In genomic region chr13:34159946-34160345, GRCh38 we compare ENCODE assay signal across 22 cellular contexts.
DNase-seq lines count a peak whose midpoint lies in the region; ATAC-seq, FAIRE-seq and TF ChIP-seq lines count a peak whose summit lies in the region.
"Had no signal": no experiment of that assay in that cellular context is flagged by ENCODE, and none has a peak within 500 bp of the region (broad histone marks: within the 10 kb centered on the region; RNA-seq: fewer than 3 reads in every experiment).

No MANE protein-coding gene starts in this region.

- no peak overlapping the region for H4K91ac ChIP-seq in mesenchymal stem cell (ENCODE audit: low read length)

- no peak for TF ChIP-seq POLR2A in HepG2 (IDR thresholded peaks at IDR 0.05; ENCODE audit: insufficient read depth in 1 of 2, low read depth in 2 of 2, low read length in 2 of 2)

- H3K27me3 ChIP-seq in mesenchymal stem cell (ENCODE audit: control insufficient read depth in 1 of 2, insufficient read depth in 1 of 2, low read length in 2 of 2): no peaks in the 10 kb centered on the region
- no peaks in the 10 kb centered on the region for H3K27me3 ChIP-seq in thoracic aorta (replicated peaks; ENCODE audit: insufficient read depth)
- H3K27me3 ChIP-seq in HepG2 (ENCODE audit: control insufficient read depth in 1 of 2, insufficient read depth in 2 of 2, low read length in 2 of 2): no peaks in the 10 kb centered on the region

- peaks cover 5% of the 10 kb centered on the region for H3K9me3 Mint-ChIP-seq in Calu3 (ENCODE audit: low read depth, unreplicated experiment)
- no peaks in the 10 kb centered on the region for H3K9me3 Mint-ChIP-seq in stimulated activated memory B cell treated with anti-CD40 and anti-IgM and Interleukin-4, amounts not matched to agents 10 μg/mL and 1 μg/mL and 100 μg/mL, for 72 hours

- no peak for TF ChIP-seq EP300 in HepG2 (IDR thresholded peaks at IDR 0.05; ENCODE audit: low read depth in 2 of 2, low read length in 2 of 2)
- TF ChIP-seq EP300 in HepG2 (CRISPR knock-in tag; IDR thresholded peaks at IDR 0.05; ENCODE audit: borderline replicate concordance): no peak

- BruUV-seq in Calu3 (replicated peaks; lab: Mats Ljungman, UMichigan) (no TSS peak), HepG2 (replicated peaks; lab: Mats Ljungman, UMichigan) (no TSS peak)

- no peak for FAIRE-seq in HepG2 (lab: Jason Lieb, UNC)
- FAIRE-seq: D721Med, GM12878, GM19239, H1 had no signal

- no peaks in the 10 kb centered on the region for H3K36me3 ChIP-seq in mesenchymal stem cell (ENCODE audit: control insufficient read depth in 1 of 2, insufficient read depth in 2 of 2, low read depth in 1 of 2, low read length in 2 of 2)
- H3K36me3 ChIP-seq in thoracic aorta: no peaks in the 10 kb centered on the region
- H3K36me3 ChIP-seq in HepG2 (replicated peaks in 1 of 2; ENCODE audit: control insufficient read depth in 1 of 2, insufficient read depth in 2 of 2, low read length in 2 of 2): no peaks in the 10 kb centered on the region

- no peak overlapping the region for H2BK15ac ChIP-seq in mesenchymal stem cell (ENCODE audit: low read depth, poor library complexity, severe bottlenecking)

- TF ChIP-seq CTCF in Calu3 (IDR thresholded peaks at IDR 0.05; ENCODE audit: unreplicated experiment) (no peak), thoracic aorta (IDR thresholded peaks at IDR 0.05) (no peak), HepG2 (CRISPR knock-in tag; IDR thresholded peaks at IDR 0.05) (no peak)

- 97% methylated on average over 3 of the region's 3 CpGs for WGBS in mesenchymal stem cell
- WGBS in HepG2 (ENCODE audit: low lambda C conversion rate): 73% methylated on average over 3 of the region's 3 CpGs

- H3K4me3 Mint-ChIP-seq in Calu3 (ENCODE audit: low read depth, unreplicated experiment): no peak overlapping the region
- no peak overlapping the region for H3K4me3 Mint-ChIP-seq in stimulated activated memory B cell treated with anti-CD40 and anti-IgM and Interleukin-4, amounts not matched to agents 10 μg/mL and 1 μg/mL and 100 μg/mL, for 72 hours
- H3K4me3 Mint-ChIP-seq: CD4-positive, alpha-beta memory T cell had no signal

- peak overlapping the region in 1 of 2 experiments; percentile 2 for H3K18ac ChIP-seq in mesenchymal stem cell (ENCODE audit: low read depth in 1 of 2, low read length in 2 of 2)

- TF ChIP-seq RAD21 in HepG2 (CRISPR knock-in tag; IDR thresholded peaks at IDR 0.05): no peak

- H3K79me1 ChIP-seq in mesenchymal stem cell (replicated peaks; ENCODE audit: low read length, poor library complexity, severe bottlenecking): no peaks in the 10 kb centered on the region

- H3K4me1 ChIP-seq in mesenchymal stem cell (ENCODE audit: control insufficient read depth, insufficient read depth, low read depth, low read length): peaks cover 6% of the 10 kb centered on the region
- H3K4me1 ChIP-seq in thoracic aorta (ENCODE audit: control insufficient read depth in 1 of 2, low read depth in 2 of 2): peaks cover 15 to 55% of the 10 kb centered on the region in 2 donors
- H3K4me1 ChIP-seq in HepG2 (ENCODE audit: insufficient read depth, low read length): peaks cover 29% of the 10 kb centered on the region

- CTCF ChIA-PET in Calu3 (lab: Charles Lee): no interaction called here
- CTCF ChIA-PET in HepG2 (lab: Yijun Ruan, JAX; ENCODE audit: low intra/inter-chr PET ratio, low total read pairs): no interaction called here

- H4K20me1 ChIP-seq in HepG2 (ENCODE audit: insufficient read depth, low read length): no peaks in the 10 kb centered on the region

- in situ Hi-C loops in HepG2 (cut with HindIII; ENCODE audit: extremely low pct_ligation_motif_present, low pct_unique_long_range_greater_than_20kb): no loop called here

- no peak overlapping the region for H3K23ac ChIP-seq in mesenchymal stem cell (ENCODE audit: low read length in 2 of 2)

- H2BK120ac ChIP-seq in mesenchymal stem cell (ENCODE audit: low read depth, low read length): no peak overlapping the region

- H3K79me2 ChIP-seq in HepG2 (ENCODE audit: insufficient read depth, low read length): no peaks in the 10 kb centered on the region

- peaks cover 37% of the 10 kb centered on the region for H3K36me3 Mint-ChIP-seq in Calu3 (ENCODE audit: insufficient read depth, unreplicated experiment)
- H3K36me3 Mint-ChIP-seq in stimulated activated memory B cell treated with anti-CD40 and anti-IgM and Interleukin-4, amounts not matched to agents 10 μg/mL and 1 μg/mL and 100 μg/mL, for 72 hours: no peaks in the 10 kb centered on the region
- H3K36me3 Mint-ChIP-seq: CD4-positive, alpha-beta memory T cell had no signal

- H3K27ac Mint-ChIP-seq in Calu3 (ENCODE audit: unreplicated experiment): peak overlapping the region; percentile 98
- no peak overlapping the region for H3K27ac Mint-ChIP-seq in stimulated activated memory B cell treated with anti-CD40 and anti-IgM and Interleukin-4, amounts not matched to agents 10 μg/mL and 1 μg/mL and 100 μg/mL, for 72 hours
- H3K27ac Mint-ChIP-seq: CD4-positive, alpha-beta memory T cell had no signal

- no peak overlapping the region for H2AFZ ChIP-seq in mesenchymal stem cell (ENCODE audit: low read depth, low read length)
- H2AFZ ChIP-seq in HepG2 (ENCODE audit: low read length): no peak overlapping the region
- H2AFZ ChIP-seq: GM23248 had no signal

- no peak overlapping the region for H2BK5ac ChIP-seq in mesenchymal stem cell (ENCODE audit: low read depth, low read length, poor library complexity, severe bottlenecking)

- H3K27me3 Mint-ChIP-seq in Calu3 (ENCODE audit: unreplicated experiment): no peaks in the 10 kb centered on the region
- H3K27me3 Mint-ChIP-seq in stimulated activated memory B cell treated with anti-CD40 and anti-IgM and Interleukin-4, amounts not matched to agents 10 μg/mL and 1 μg/mL and 100 μg/mL, for 72 hours: peaks cover 15% of the 10 kb centered on the region

- H4K8ac ChIP-seq in mesenchymal stem cell (ENCODE audit: low read length): no peak overlapping the region

- peaks cover 59% of the 10 kb centered on the region for H3K4me1 Mint-ChIP-seq in Calu3 (ENCODE audit: low read depth, unreplicated experiment)
- H3K4me1 Mint-ChIP-seq in stimulated activated memory B cell treated with anti-CD40 and anti-IgM and Interleukin-4, amounts not matched to agents 10 μg/mL and 1 μg/mL and 100 μg/mL, for 72 hours: peaks cover 8% of the 10 kb centered on the region

- H3K4me2 ChIP-seq in mesenchymal stem cell (ENCODE audit: low read length, poor library complexity, severe bottlenecking) (no peak overlapping the region), HepG2 (ENCODE audit: low read depth, low read length) (no peak overlapping the region)

- H3K4ac ChIP-seq in mesenchymal stem cell (ENCODE audit: low read depth in 1 of 2, low read length in 2 of 2): no peak overlapping the region

- no peak overlapping the region for H3K14ac ChIP-seq in mesenchymal stem cell (ENCODE audit: low read length in 2 of 2)

- H3K4me3 ChIP-seq in mesenchymal stem cell (ENCODE audit: insufficient read depth in 1 of 2, low read depth in 1 of 2, low read length in 2 of 2): no peak overlapping the region
- no peak overlapping the region for H3K4me3 ChIP-seq in thoracic aorta
- H3K4me3 ChIP-seq in HepG2 (replicated peaks in 1 of 3; ENCODE audit: insufficient read depth in 1 of 3, low read depth in 2 of 3, low read length in 3 of 3): no peak overlapping the region
- H3K4me3 ChIP-seq: GM12878, GM23248 had no signal

- no peak overlapping the region for H3K27ac ChIP-seq in mesenchymal stem cell (ENCODE audit: low read length, poor library complexity, severe bottlenecking)
- peak overlapping the region; percentile 80 to 85 for H3K27ac ChIP-seq in thoracic aorta
- no peak overlapping the region for H3K27ac ChIP-seq in HepG2 (ENCODE audit: extremely low read length, insufficient read depth, low read length)
- H3K27ac ChIP-seq: GM23248 had no signal

- no peak for ATAC-seq in thoracic aorta (ENCODE audit: insufficient number of reproducible peaks, low FRiP score, low read depth)
- ATAC-seq in HepG2: no peak
- ATAC-seq in HG03378 (IDR thresholded peaks at IDR 0.05; ENCODE audit: unreplicated experiment): no peak
- no peak for ATAC-seq in stimulated activated memory B cell treated with anti-CD40 and anti-IgM and Interleukin-4, amounts not matched to agents 10 μg/mL and 1 μg/mL and 100 μg/mL, for 72 hours
- ATAC-seq: GM12878 had no signal

- DNase-seq in Calu3: no peak
- no peak for DNase-seq in mesenchymal stem cell
- no peak for DNase-seq in thoracic aorta (ENCODE audit: low spot score)
- DNase-seq in stimulated activated CD4-positive, alpha-beta T cell treated with anti-CD3 and anti-CD28 coated beads, Interleukin-1b, Interleukin-23, amount 100 ng/mL, for 48 hours: no peak
- DNase-seq in HepG2 (ENCODE audit: low spot score): no peak
- DNase-seq: 8988T; C1 segment of cervical spinal cord; Caco-2; CD4-positive, alpha-beta memory T cell; DMS 273 treated with DMSO at 0.1 percent for 48 hours; DMS79; EL; GDM1; GM23248; H7; HCEC 1CT had no signal

- intact Hi-C loops in Calu3 (cut with micrococcal nuclease; ENCODE audit: unreplicated experiment): loop anchor here (5.0 to 10.0 kb wide), 6 partner anchors 107 to 782 kb away; partner anchors contain the start of gene NBEA
- intact Hi-C loops in HepG2 (cut with micrococcal nuclease; ENCODE audit: unreplicated experiment): no loop called here

- POLR2A ChIA-PET in HepG2 (lab: Yijun Ruan, JAX): no interaction called here

- peak overlapping the region; percentile 12 to 24 for H2BK12ac ChIP-seq in mesenchymal stem cell (ENCODE audit: low read length in 2 of 2)

- H2AK5ac ChIP-seq in mesenchymal stem cell (ENCODE audit: low read length, severe bottlenecking): peak overlapping the region; percentile 49

- H3K9me3 ChIP-seq in mesenchymal stem cell (ENCODE audit: control insufficient read depth, low read length) (no peaks in the 10 kb centered on the region), thoracic aorta (no peaks in the 10 kb centered on the region), HepG2 (ENCODE audit: low read length) (no peaks in the 10 kb centered on the region)
- H3K9me3 ChIP-seq: Caco-2 had no signal

- H3K9ac ChIP-seq in mesenchymal stem cell (ENCODE audit: low read length) (no peak overlapping the region), HepG2 (ENCODE audit: insufficient read depth, low read depth, low read length) (no peak overlapping the region)
- H3K9ac ChIP-seq: GM23248 had no signal

TF ChIP-seq in HepG2, 621 proteins besides CTCF, POLR2A, EP300 and RAD21 (continues in another document):
- TF ChIP-seq ZNF143 (CRISPR knock-in tag; IDR thresholded peaks at IDR 0.05) (no peak), ZC3H4 (CRISPR knock-in tag; IDR thresholded peaks at IDR 0.05; ENCODE audit: borderline replicate concordance) (no peak), NR2F2 (IDR thresholded peaks at IDR 0.05; ENCODE audit: borderline replicate concordance, low read depth) (no peak), ZNF816 (CRISPR knock-in tag; IDR thresholded peaks at IDR 0.05; ENCODE audit: borderline replicate concordance) (no peak)
- TF ChIP-seq, protein P1, sequence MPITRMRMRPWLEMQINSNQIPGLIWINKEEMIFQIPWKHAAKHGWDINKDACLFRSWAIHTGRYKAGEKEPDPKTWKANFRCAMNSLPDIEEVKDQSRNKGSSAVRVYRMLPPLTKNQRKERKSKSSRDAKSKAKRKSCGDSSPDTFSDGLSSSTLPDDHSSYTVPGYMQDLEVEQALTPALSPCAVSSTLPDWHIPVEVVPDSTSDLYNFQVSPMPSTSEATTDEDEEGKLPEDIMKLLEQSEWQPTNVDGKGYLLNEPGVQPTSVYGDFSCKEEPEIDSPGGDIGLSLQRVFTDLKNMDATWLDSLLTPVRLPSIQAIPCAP (CRISPR knock-in tag; IDR thresholded peaks at IDR 0.05; ENCODE audit: low read depth): no peak

Comparison
In these comparisons a context has a peak if more than half of its experiments do, and no peak if none do; other contexts are left out.
1. H3K27ac ChIP-seq: peak in thoracic aorta (2 of 2); none in mesenchymal stem cell (single experiment) and HepG2 (single experiment).